Comparison of ENCODE assay signal across 23 cellular contexts in the genomic region with DNA sequence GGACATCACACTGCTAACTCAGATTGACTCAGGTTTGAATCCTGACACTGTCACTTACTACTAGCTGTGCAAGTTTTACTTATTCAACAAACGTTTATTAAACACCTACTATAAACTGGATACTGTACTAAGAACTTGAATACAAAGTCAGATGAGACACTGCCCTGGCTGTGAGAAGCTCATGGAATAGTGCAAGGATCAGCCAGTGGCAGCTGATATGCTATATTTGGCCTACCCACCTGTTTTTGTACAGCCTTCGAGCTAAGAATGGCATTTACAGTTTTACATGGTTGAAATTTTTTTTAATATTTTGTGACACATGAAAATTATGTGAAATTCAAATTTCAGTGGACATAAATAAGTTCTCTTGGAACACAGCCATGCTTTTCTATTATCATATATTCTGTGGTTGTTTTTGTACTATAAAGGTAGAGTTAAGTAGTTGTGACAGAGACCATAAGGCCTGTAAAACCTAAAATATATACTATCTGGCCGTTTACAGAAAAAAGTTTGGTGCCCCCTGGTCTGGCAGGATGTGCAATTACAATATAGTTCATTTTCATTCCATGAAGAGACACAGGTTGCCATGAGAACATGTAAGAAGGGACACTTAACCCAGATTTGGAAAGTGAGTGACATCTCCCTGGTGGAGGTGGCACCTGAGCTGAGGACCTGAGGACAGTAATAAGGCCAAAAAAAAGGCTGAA.
"Had no signal": no experiment of that assay in that cellular context is flagged by ENCODE, and none has a peak within 500 bp of the region (broad histone marks: within the 10 kb centered on the region; RNA-seq: fewer than 3 reads in every experiment).

No MANE protein-coding gene starts in this region.

- H2AFZ ChIP-seq: hepatocyte had no signal

- H3K4me3 ChIP-seq: gastroesophageal sphincter, hepatocyte, ovary, prostate gland, thoracic aorta, upper lobe of left lung, vagina had no signal

- H3K36me3 ChIP-seq: gastroesophageal sphincter, ovary, prostate gland, thoracic aorta, upper lobe of left lung, vagina had no signal

- H3K4me1 ChIP-seq: prostate gland had no signal

- H3K27me3 ChIP-seq: gastroesophageal sphincter, hepatocyte, ovary, upper lobe of left lung, vagina had no signal

- H3K9me3 ChIP-seq: gastroesophageal sphincter, ovary, prostate gland, thoracic aorta, upper lobe of left lung, vagina had no signal

- DNase-seq: activated CD4-positive, alpha-beta memory T cell treated with anti-CD3 and anti-CD28 coated beads, Interleukin-2, amount 10 ng/mL, durations not matched to agents 7 days and 5 days; activated CD4-positive, CD25-positive, alpha-beta regulatory T cell treated with anti-CD3 and anti-CD28 coated beads, Interleukin-2, amount 50 U/mL, for 72 hours; activated CD8-positive, alpha-beta memory T cell treated with anti-CD3 and anti-CD28 coated beads, Interleukin-2, amount 10 ng/mL, durations not matched to agents 7 days and 5 days; activated T-cell treated with anti-CD3 and anti-CD28 coated beads, Interleukin-2, amount 50 U/mL, for 48 hours; anterior cingulate cortex; effector memory CD4-positive, alpha-beta T cell; islet precursor cell; left ventricle myocardium superior; mammary epithelial cell; naive thymus-derived CD4-positive, alpha-beta T cell; ovary; retina; small intestine; stimulated activated CD4-positive, alpha-beta T cell treated with anti-CD3 and anti-CD28 coated beads, Interleukin-4, amount 100 ng/mL, for 24 hours; T-helper 17 cell; upper lobe of left lung had no signal

- H3K4me2 ChIP-seq: hepatocyte had no signal

- FAIRE-seq: bronchial epithelial cell, colon, small intestine had no signal

- H3K27ac ChIP-seq: gastroesophageal sphincter, hepatocyte, ovary, prostate gland, thoracic aorta, upper lobe of left lung, vagina had no signal
